In the genomic region with DNA sequence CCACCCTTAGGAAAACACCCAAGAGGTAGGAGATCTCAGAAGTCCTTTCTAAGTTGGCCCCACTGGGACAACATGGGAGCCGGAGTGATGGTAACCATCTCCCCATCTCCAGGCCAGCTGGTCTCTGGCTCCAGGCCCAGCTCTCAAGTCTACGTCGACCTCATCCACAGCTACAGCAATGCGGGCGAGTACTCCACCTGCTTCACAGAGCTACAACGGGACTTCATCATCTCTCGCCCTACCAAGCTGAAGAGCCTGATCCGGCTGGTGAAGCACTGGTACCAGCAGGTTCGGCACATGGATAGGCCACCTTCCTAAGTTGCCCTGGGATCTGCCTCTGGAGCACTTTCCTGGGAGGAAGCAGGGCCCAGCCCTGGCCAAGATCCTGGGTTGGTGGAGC, we compare ENCODE assay signal across 22 cellular contexts. TPM values are rescaled to one million over a fixed set of nuclear protein-coding genes. Genes with fewer than 3 reads are reported as not detected.
DNase-seq lines count a peak whose midpoint lies in the region; ATAC-seq and TF ChIP-seq lines count a peak whose summit lies in the region.
"Had no signal": no experiment of that assay in that cellular context is flagged by ENCODE, and none has a peak within 500 bp of the region (broad histone marks: within the 10 kb centered on the region; RNA-seq: fewer than 3 reads in every experiment).

No MANE protein-coding gene starts in this region.

- DNase-seq in activated CD4-positive, alpha-beta T cell treated with anti-CD3 and anti-CD28 coated beads for 36 hours: no peak
- DNase-seq in activated CD4-positive, alpha-beta T cell treated with anti-CD3 and anti-CD28 coated beads for 4 hours: no peak
- peak; percentile 5 for DNase-seq in GM10248 (ENCODE audit: extremely low spot score)
- DNase-seq in endodermal cell: peak; percentile 34
- no peak for DNase-seq in neuronal stem cell (ENCODE audit: low spot score)
- DNase-seq in substantia nigra (lab: John Stamatoyannopoulos, UW): no peak
- DNase-seq in stimulated activated naive CD4-positive, alpha-beta T cell treated with Interleukin-2 at 50 U/mL for 16 hours (lab: John Stamatoyannopoulos, UW): no peak
- DNase-seq: Caco-2; CD4-positive, CD25-positive, alpha-beta regulatory T cell; CD8-positive, alpha-beta T cell; DMS53; DMS79 treated with DMSO at 0.1 percent for 48 hours; GF-D8; GM23248; H7; HCEC 1CT had no signal

- H2BK5ac ChIP-seq in neuronal stem cell (ENCODE audit: low read length): no peak overlapping the region

- H3K9me3 ChIP-seq in endodermal cell (ENCODE audit: control insufficient read depth, low read length): no peaks in the 10 kb centered on the region
- H3K9me3 ChIP-seq in neuronal stem cell (replicated peaks in 1 of 2; ENCODE audit: control insufficient read depth in 2 of 2, insufficient read depth in 1 of 2, low read depth in 1 of 2, low read length in 2 of 2): peaks cover 0 to 2% of the 10 kb centered on the region in 2 donors
- H3K9me3 ChIP-seq: BLaER1, Caco-2 had no signal

- H3K4me3 Mint-ChIP-seq in activated CD4-positive, alpha-beta T cell treated with anti-CD3 and anti-CD28 coated beads for 36 hours: no peak overlapping the region
- no peak overlapping the region for H3K4me3 Mint-ChIP-seq in endodermal cell
- H3K4me3 Mint-ChIP-seq: B cell; CD4-positive, CD25-positive, alpha-beta regulatory T cell; CD8-positive, alpha-beta T cell had no signal

- H3K27me3 Mint-ChIP-seq in activated CD4-positive, alpha-beta T cell treated with anti-CD3 and anti-CD28 coated beads for 36 hours: no peaks in the 10 kb centered on the region
- H3K27me3 Mint-ChIP-seq in endodermal cell (ENCODE audit: insufficient read depth): peaks cover 7% of the 10 kb centered on the region
- H3K27me3 Mint-ChIP-seq: B cell; CD4-positive, CD25-positive, alpha-beta regulatory T cell had no signal

- H3K27ac ChIP-seq in endodermal cell (ENCODE audit: low read depth, low read length): no peak overlapping the region
- H3K27ac ChIP-seq in neuronal stem cell (replicated peaks; ENCODE audit: low read length): no peak overlapping the region
- no peak overlapping the region for H3K27ac ChIP-seq in substantia nigra (ENCODE audit: low read depth, low read length, poor library complexity, severe bottlenecking)
- H3K27ac ChIP-seq: BLaER1, C4-2B, GM23248 had no signal

- H3K9me3 Mint-ChIP-seq in activated CD4-positive, alpha-beta T cell treated with anti-CD3 and anti-CD28 coated beads for 36 hours (ENCODE audit: low read depth): no peaks in the 10 kb centered on the region
- H3K9me3 Mint-ChIP-seq in endodermal cell: no peaks in the 10 kb centered on the region
- H3K9me3 Mint-ChIP-seq: CD8-positive, alpha-beta T cell had no signal

- CTCF ChIA-PET in activated CD4-positive, alpha-beta T cell treated with anti-CD3 and anti-CD28 coated beads for 36 hours (lab: Charles Lee): no interaction called here
- CTCF ChIA-PET in GM10248 (lab: Yijun Ruan, JAX): interaction anchor here (1.2 to 2.0 kb wide), 4 partner anchors 11 to 25 kb away, joined by 4 to 7 read pairs (median 4); a partner anchor contains a TSS

- H3K27me3 ChIP-seq in endodermal cell (ENCODE audit: control insufficient read depth, insufficient read depth, low read length, poor library complexity, severe bottlenecking) (peaks cover 4% of the 10 kb centered on the region), neuronal stem cell (ENCODE audit: control insufficient read depth in 3 of 3, insufficient read depth in 3 of 3, low read depth in 1 of 3, low read length in 3 of 3) (no peaks in the 10 kb centered on the region)
- H3K27me3 ChIP-seq: BLaER1 had no signal

- H3K18ac ChIP-seq in neuronal stem cell (ENCODE audit: low read length): no peak overlapping the region

- H3K4me2 ChIP-seq in neuronal stem cell (ENCODE audit: insufficient read depth, low read length, poor library complexity, severe bottlenecking): no peak overlapping the region
- H3K4me2 ChIP-seq: BLaER1 had no signal

- H3K36me3 Mint-ChIP-seq in activated CD4-positive, alpha-beta T cell treated with anti-CD3 and anti-CD28 coated beads for 36 hours (ENCODE audit: low read depth): peaks cover 34% of the 10 kb centered on the region
- no peaks in the 10 kb centered on the region for H3K36me3 Mint-ChIP-seq in endodermal cell (ENCODE audit: low read depth)

- POLR2A ChIA-PET in activated CD4-positive, alpha-beta T cell treated with anti-CD3 and anti-CD28 coated beads for 36 hours (lab: Charles Lee): no interaction called here
- POLR2A ChIA-PET in GM10248 (lab: Yijun Ruan, JAX): no interaction called here

- peak overlapping the region; percentile 33 for H3K27ac Mint-ChIP-seq in activated CD4-positive, alpha-beta T cell treated with anti-CD3 and anti-CD28 coated beads for 36 hours
- no peak overlapping the region for H3K27ac Mint-ChIP-seq in endodermal cell
- H3K27ac Mint-ChIP-seq: B cell; CD8-positive, alpha-beta T cell had no signal

- H3K4me3 ChIP-seq in endodermal cell (ENCODE audit: low read length): no peak overlapping the region
- no peak overlapping the region for H3K4me3 ChIP-seq in neuronal stem cell (ENCODE audit: low read length in 2 of 2)
- H3K4me3 ChIP-seq: BLaER1, GM23248 had no signal

- no peak overlapping the region for H2BK120ac ChIP-seq in neuronal stem cell (ENCODE audit: low read depth, low read length)

- WGBS in endodermal cell (ENCODE audit: insufficient coverage in 1 of 2, insufficient read length in 1 of 2), 2 experiments: 96 to 97% methylated on average over 5 to 9 of the region's 9 CpGs
- no CpG with 5 or more reads among the region's 9 CpGs for WGBS in neuronal stem cell (ENCODE audit: extremely low coverage in 2 of 2, insufficient read length in 2 of 2, insufficient replicate concordance in 1 of 2), 2 donors

- H3K9ac ChIP-seq in endodermal cell (ENCODE audit: extremely low read depth, low read length, poor library complexity, severe bottlenecking): no peak overlapping the region
- no peak overlapping the region for H3K9ac ChIP-seq in neuronal stem cell (ENCODE audit: low read depth, low read length, poor library complexity)
- H3K9ac ChIP-seq: BLaER1, GM23248 had no signal

- no peak overlapping the region for H2AK5ac ChIP-seq in neuronal stem cell (ENCODE audit: low read depth, low read length)

- intact Hi-C loops in activated CD4-positive, alpha-beta T cell treated with anti-CD3 and anti-CD28 coated beads for 36 hours (cut with DNase I, micrococcal nuclease): no loop called here

- ATAC-seq in activated CD4-positive, alpha-beta T cell treated with anti-CD3 and anti-CD28 coated beads for 36 hours: no peak
- ATAC-seq: CD8-positive, alpha-beta T cell had no signal

- no peak overlapping the region for H3K14ac ChIP-seq in neuronal stem cell (ENCODE audit: low read length)

- no peaks in the 10 kb centered on the region for H3K36me3 ChIP-seq in endodermal cell (ENCODE audit: control insufficient read depth, insufficient read depth, low read length)
- H3K36me3 ChIP-seq in neuronal stem cell (replicated peaks in 1 of 2; ENCODE audit: control insufficient read depth in 2 of 2, insufficient read depth in 2 of 2, low read length in 2 of 2): no peaks in the 10 kb centered on the region

- H3K4me1 ChIP-seq in endodermal cell (ENCODE audit: control insufficient read depth, insufficient read depth, low read length): no peaks in the 10 kb centered on the region
- H3K4me1 ChIP-seq in neuronal stem cell (ENCODE audit: control insufficient read depth in 2 of 2, insufficient read depth in 1 of 2, low read depth in 1 of 2, low read length in 2 of 2): no peaks in the 10 kb centered on the region
- H3K4me1 ChIP-seq: Caco-2 had no signal

- no peak overlapping the region for H3K4ac ChIP-seq in neuronal stem cell (ENCODE audit: low read length)

- TF ChIP-seq CTCF in GM10248 (IDR thresholded peaks at IDR 0.05; ENCODE audit: control extremely low read depth, extremely low read depth, low read depth, missing control alignments): no peak
- TF ChIP-seq CTCF in endodermal cell (conservative IDR thresholded peaks at IDR 0.05): no peak

- no peak overlapping the region for H4K8ac ChIP-seq in neuronal stem cell (ENCODE audit: low read depth, low read length)

- H3K79me1 ChIP-seq in neuronal stem cell (ENCODE audit: low read depth, low read length): no peaks in the 10 kb centered on the region

- H2AFZ ChIP-seq in neuronal stem cell (ENCODE audit: low read length): no peak overlapping the region
- H2AFZ ChIP-seq: GM23248 had no signal

- no peak overlapping the region for H2BK15ac ChIP-seq in neuronal stem cell (ENCODE audit: low read length)

- no peaks in the 10 kb centered on the region for H3K4me1 Mint-ChIP-seq in activated CD4-positive, alpha-beta T cell treated with anti-CD3 and anti-CD28 coated beads for 36 hours
- H3K4me1 Mint-ChIP-seq in endodermal cell: no peaks in the 10 kb centered on the region
- H3K4me1 Mint-ChIP-seq: B cell had no signal

- no peak overlapping the region for H4K91ac ChIP-seq in neuronal stem cell (ENCODE audit: low read depth, low read length, poor library complexity)

- peak overlapping the region; percentile 61 for H3K23ac ChIP-seq in neuronal stem cell (ENCODE audit: low read depth, low read length, poor library complexity)

- no peak overlapping the region for H2BK12ac ChIP-seq in neuronal stem cell (ENCODE audit: low read length)

RNA-seq across cellular contexts. Expression of a gene that starts 11.0 kb away (rescaled TPM):
- total RNA-seq in activated CD4-positive, alpha-beta T cell treated with anti-CD3 and anti-CD28 coated beads for 36 hours: 100 to 1,000 TPM; 148 to 278 TPM
- total RNA-seq in endodermal cell: not detected
- not detected for polyA plus RNA-seq in endodermal cell (2013, experiment 1 of 2)
- not detected for polyA plus RNA-seq in endodermal cell (2013, experiment 2 of 2)
- 0.01 TPM for polyA plus RNA-seq in neuronal stem cell (2013, experiment 1 of 2)
- polyA plus RNA-seq in neuronal stem cell (2013, experiment 2 of 2): not detected
- total RNA-seq: A673, G401, H1, H7 had no signal

RNA-seq across cellular contexts. Expression of a gene that starts 29.0 kb away (rescaled TPM):
- 10 to 100 TPM; 32.1 to 35.3 TPM for total RNA-seq in activated CD4-positive, alpha-beta T cell treated with anti-CD3 and anti-CD28 coated beads for 36 hours
- total RNA-seq in endodermal cell: under 1 TPM; 0.64 to 0.84 TPM
- 0.32 TPM for polyA plus RNA-seq in endodermal cell (2013, experiment 1 of 2)
- polyA plus RNA-seq in endodermal cell (2013, experiment 2 of 2): 0.29 TPM
- 0.01 TPM for polyA plus RNA-seq in neuronal stem cell (2013, experiment 1 of 2)
- 0.03 TPM for polyA plus RNA-seq in neuronal stem cell (2013, experiment 2 of 2)

Comparison
In these comparisons a context has a peak if more than half of its experiments do, and no peak if none do; other contexts are left out.
1. DNase-seq: peak in GM10248 (single experiment) and endodermal cell (single experiment); none in activated CD4-positive, alpha-beta T cell treated with anti-CD3 and anti-CD28 coated beads for 36 hours (single experiment), activated CD4-positive, alpha-beta T cell treated with anti-CD3 and anti-CD28 coated beads for 4 hours (0 of 2), neuronal stem cell (single experiment), substantia nigra (0 of 49) and stimulated activated naive CD4-positive, alpha-beta T cell treated with Interleukin-2 at 50 U/mL for 16 hours (single experiment).
2. RNA of a gene that starts 11.0 kb away (total RNA-seq): 148 to 278 TPM in activated CD4-positive, alpha-beta T cell treated with anti-CD3 and anti-CD28 coated beads for 36 hours; not detected in endodermal cell; every median in the first group is over 100 times any median in the second.
3. RNA of a gene that starts 29.0 kb away (total RNA-seq): 32.1 to 35.3 TPM in activated CD4-positive, alpha-beta T cell treated with anti-CD3 and anti-CD28 coated beads for 36 hours; 0.64 to 0.84 TPM in endodermal cell; every median in the first group is over 10 times any median in the second.